21 cellular contexts compared by ENCODE assay signal in genomic region chr16:70493863-70494770, GRCh38. TPM values are rescaled to one million over a fixed set of nuclear protein-coding genes. Genes with fewer than 3 reads are reported as not detected.
DNase-seq lines count a peak whose midpoint lies in the region; ATAC-seq, FAIRE-seq and TF ChIP-seq lines count a peak whose summit lies in the region.
"Had no signal": no experiment of that assay in that cellular context is flagged by ENCODE, and none has a peak within 500 bp of the region (broad histone marks: within the 10 kb centered on the region; RNA-seq: fewer than 3 reads in every experiment).

No MANE protein-coding gene starts in this region.

- H3K9me3 ChIP-seq in OCI-LY1 (ENCODE audit: low read length): no peaks in the 10 kb centered on the region
- no peaks in the 10 kb centered on the region for H3K9me3 ChIP-seq in psoas muscle
- H3K9me3 ChIP-seq: mucosa of descending colon, transverse colon had no signal

- peak overlapping the region; percentile 66 for H3K27ac Mint-ChIP-seq in activated CD4-positive, alpha-beta T cell treated with anti-CD3 and anti-CD28 coated beads, Interleukin-2, amount 10 ng/mL, durations not matched to agents 24 days and 14 days
- peak overlapping the region; percentile 36 for H3K27ac Mint-ChIP-seq in activated naive CD8-positive, alpha-beta T cell treated with anti-CD3 and anti-CD28 coated beads, Interleukin-2, amount 50 U/mL, for 24 hours
- H3K27ac Mint-ChIP-seq: endodermal cell, WTC11 had no signal

- H3K4me3 ChIP-seq in OCI-LY1 (ENCODE audit: low read depth, low read length, poor library complexity, severe bottlenecking) (no peak overlapping the region), psoas muscle (no peak overlapping the region)
- H3K4me3 ChIP-seq: mucosa of descending colon, transverse colon had no signal

- TF ChIP-seq CTCF in OCI-LY1 (IDR thresholded peaks at IDR 0.05; ENCODE audit: low read length) (no peak), psoas muscle (IDR thresholded peaks at IDR 0.05) (no peak)

- H3K27me3 ChIP-seq in OCI-LY1 (ENCODE audit: insufficient read depth, low read length): no peaks in the 10 kb centered on the region
- no peaks in the 10 kb centered on the region for H3K27me3 ChIP-seq in psoas muscle (ENCODE audit: insufficient read depth in 3 of 3, low read length in 2 of 3)
- H3K27me3 ChIP-seq: transverse colon had no signal

- 45 to 71% (median 46%) methylated on average over 7 of the region's 7 CpGs for WGBS in psoas muscle, 3 donors

- peaks cover 4% of the 10 kb centered on the region; the same call in 1 of the 2 replicates for H3F3A ChIP-seq in OCI-LY1 (ENCODE audit: insufficient read depth, low read length)

- TF ChIP-seq POLR2A in H54 (IDR thresholded peaks at IDR 0.05; ENCODE audit: low read depth, low read length): no peak

- peak; percentile 58 for ATAC-seq in activated naive CD8-positive, alpha-beta T cell treated with anti-CD3 and anti-CD28 coated beads, Interleukin-2, amount 50 U/mL, for 24 hours
- ATAC-seq in psoas muscle: peak in 2 of 4 donors; percentile 31 to 48
- ATAC-seq: left colon, mucosa of descending colon, WTC11 had no signal

- FAIRE-seq in H54 (lab: Jason Lieb, UNC): no peak

- no peaks in the 10 kb centered on the region for H3K79me2 ChIP-seq in OCI-LY1 (ENCODE audit: insufficient read depth, low read length)

- intact Hi-C loops in activated CD4-positive, alpha-beta T cell treated with anti-CD3 and anti-CD28 coated beads, Interleukin-2, amount 10 ng/mL, durations not matched to agents 24 days and 14 days (cut with micrococcal nuclease): loop anchor here (10.0 kb wide), 1 partner anchor 161 kb away; no protein-coding TSS in a partner anchor
- intact Hi-C loops in psoas muscle (cut with DNase I): no loop called here

- no peaks in the 10 kb centered on the region for H3K9me3 Mint-ChIP-seq in activated CD4-positive, alpha-beta T cell treated with anti-CD3 and anti-CD28 coated beads, Interleukin-2, amount 10 ng/mL, durations not matched to agents 24 days and 14 days
- no peaks in the 10 kb centered on the region for H3K9me3 Mint-ChIP-seq in activated naive CD8-positive, alpha-beta T cell treated with anti-CD3 and anti-CD28 coated beads, Interleukin-2, amount 50 U/mL, for 24 hours
- H3K9me3 Mint-ChIP-seq: endodermal cell, WTC11 had no signal

- H3K9ac ChIP-seq in OCI-LY1 (ENCODE audit: low read length): peak overlapping the region; percentile 20

- H4K20me1 ChIP-seq in OCI-LY1 (ENCODE audit: insufficient read depth, low read length): no peaks in the 10 kb centered on the region

- no peaks in the 10 kb centered on the region for H3K9me2 ChIP-seq in OCI-LY1 (ENCODE audit: low read depth, low read length)

- H3K36me3 Mint-ChIP-seq in activated CD4-positive, alpha-beta T cell treated with anti-CD3 and anti-CD28 coated beads, Interleukin-2, amount 10 ng/mL, durations not matched to agents 24 days and 14 days (ENCODE audit: low read depth): peaks cover 55% of the 10 kb centered on the region
- peaks cover 24% of the 10 kb centered on the region for H3K36me3 Mint-ChIP-seq in activated naive CD8-positive, alpha-beta T cell treated with anti-CD3 and anti-CD28 coated beads, Interleukin-2, amount 50 U/mL, for 24 hours (ENCODE audit: low read depth)

- DNase-seq in activated CD4-positive, alpha-beta T cell treated with anti-CD3 and anti-CD28 coated beads, Interleukin-2, amount 10 ng/mL, durations not matched to agents 24 days and 14 days: no peak
- no peak for DNase-seq in activated CD4-positive, alpha-beta T cell treated with anti-CD3 and anti-CD28 coated beads, Interleukin-2, amount 50 U/mL, for 1 hour
- no peak for DNase-seq in activated naive CD8-positive, alpha-beta T cell treated with anti-CD3 and anti-CD28 coated beads, Interleukin-2, amount 50 U/mL, for 24 hours
- no peak for DNase-seq in psoas muscle
- no peak for DNase-seq in H54 (ENCODE audit: insufficient read length, low spot score)
- no peak for DNase-seq in COLO668 (lab: John Stamatoyannopoulos, UW; ENCODE audit: unreplicated experiment)
- DNase-seq in ureter (ENCODE audit: low spot score): no peak
- DNase-seq: 8988T; C1 segment of cervical spinal cord; DMS79; endodermal cell; KBM-7; left colon; mucosa of descending colon; NCI-H1417; stimulated activated CD4-positive, alpha-beta T cell treated with anti-CD3 and anti-CD28 coated beads, Interleukin-4, amount 100 ng/mL, for 24 hours; transverse colon had no signal

- H3K27ac ChIP-seq in OCI-LY1 (ENCODE audit: low read depth, low read length, poor library complexity, severe bottlenecking) (peak overlapping the region; percentile 89), psoas muscle (peak overlapping the region; percentile 23)
- H3K27ac ChIP-seq: HL-60, RWPE1, transverse colon had no signal

- no peak overlapping the region for H3K4me3 Mint-ChIP-seq in activated CD4-positive, alpha-beta T cell treated with anti-CD3 and anti-CD28 coated beads, Interleukin-2, amount 10 ng/mL, durations not matched to agents 24 days and 14 days
- H3K4me3 Mint-ChIP-seq in activated naive CD8-positive, alpha-beta T cell treated with anti-CD3 and anti-CD28 coated beads, Interleukin-2, amount 50 U/mL, for 24 hours: no peak overlapping the region
- H3K4me3 Mint-ChIP-seq: endodermal cell, WTC11 had no signal

- H3K36me3 ChIP-seq in OCI-LY1 (ENCODE audit: insufficient read depth, low read length): peaks cover 56% of the 10 kb centered on the region
- H3K36me3 ChIP-seq in psoas muscle (ENCODE audit: insufficient read depth in 1 of 2, low read depth in 1 of 2): peaks cover 9 to 84% of the 10 kb centered on the region in 2 donors

- no peak overlapping the region for H2AFZ ChIP-seq in OCI-LY1 (ENCODE audit: low read length)

- peaks cover 34% of the 10 kb centered on the region for H3K4me1 ChIP-seq in OCI-LY1 (ENCODE audit: insufficient read depth, low read length, severe bottlenecking)
- H3K4me1 ChIP-seq in psoas muscle: no peaks in the 10 kb centered on the region
- H3K4me1 ChIP-seq: transverse colon had no signal

- peak overlapping the region; percentile 39 for H3K4me2 ChIP-seq in OCI-LY1 (ENCODE audit: low read length)

- H3K27me3 Mint-ChIP-seq in activated CD4-positive, alpha-beta T cell treated with anti-CD3 and anti-CD28 coated beads, Interleukin-2, amount 10 ng/mL, durations not matched to agents 24 days and 14 days: no peaks in the 10 kb centered on the region
- no peaks in the 10 kb centered on the region for H3K27me3 Mint-ChIP-seq in activated naive CD8-positive, alpha-beta T cell treated with anti-CD3 and anti-CD28 coated beads, Interleukin-2, amount 50 U/mL, for 24 hours

- peaks cover 14% of the 10 kb centered on the region for H3K4me1 Mint-ChIP-seq in activated CD4-positive, alpha-beta T cell treated with anti-CD3 and anti-CD28 coated beads, Interleukin-2, amount 10 ng/mL, durations not matched to agents 24 days and 14 days
- H3K4me1 Mint-ChIP-seq in activated naive CD8-positive, alpha-beta T cell treated with anti-CD3 and anti-CD28 coated beads, Interleukin-2, amount 50 U/mL, for 24 hours: peaks cover 23% of the 10 kb centered on the region
- H3K4me1 Mint-ChIP-seq: endodermal cell, WTC11 had no signal

RNA-seq across cellular contexts. Expression of gene COG4, which starts 29.2 kb away (rescaled TPM):
- 38.3 and 42.1 TPM in 2 replicates for total RNA-seq in activated CD4-positive, alpha-beta T cell treated with anti-CD3 and anti-CD28 coated beads, Interleukin-2, amount 10 ng/mL, durations not matched to agents 24 days and 14 days
- total RNA-seq in psoas muscle (10 to 100 TPM; 41.7 to 77.8 (median 64.9) TPM), ureter (49.6 TPM)
- 10 to 100 TPM; 29.1 to 80.3 (median 41.4) TPM for polyA plus RNA-seq in psoas muscle

RNA-seq across cellular contexts. Expression of gene SF3B3, which starts 29.5 kb away (rescaled TPM):
- 621 and 622 TPM in 2 replicates for total RNA-seq in activated CD4-positive, alpha-beta T cell treated with anti-CD3 and anti-CD28 coated beads, Interleukin-2, amount 10 ng/mL, durations not matched to agents 24 days and 14 days
- 100 to 1,000 TPM; 145 to 178 (median 157) TPM for total RNA-seq in psoas muscle
- polyA plus RNA-seq in psoas muscle: 100 to 1,000 TPM in 1 of 3 donors, 10 to 100 TPM in 2; 50.0 to 117 (median 59.9) TPM
- 382 TPM for total RNA-seq in ureter

RNA-seq across cellular contexts. Expression of gene FCSK, which starts 39.7 kb away (rescaled TPM):
- 19.6 and 24.4 TPM in 2 replicates for total RNA-seq in activated CD4-positive, alpha-beta T cell treated with anti-CD3 and anti-CD28 coated beads, Interleukin-2, amount 10 ng/mL, durations not matched to agents 24 days and 14 days
- total RNA-seq in psoas muscle: 10 to 100 TPM in 2 of 4 donors, 1 to 10 TPM in 2; 4.9 to 11.0 (median 9.3) TPM
- 1 to 10 TPM; 5.7 to 8.0 (median 6.0) TPM for polyA plus RNA-seq in psoas muscle
- 29.7 TPM for total RNA-seq in ureter

RNA-seq across cellular contexts. Expression of gene ST3GAL2, which starts 55.2 kb away (rescaled TPM):
- 27.9 and 37.0 TPM in 2 replicates for total RNA-seq in activated CD4-positive, alpha-beta T cell treated with anti-CD3 and anti-CD28 coated beads, Interleukin-2, amount 10 ng/mL, durations not matched to agents 24 days and 14 days
- total RNA-seq in psoas muscle (10 to 100 TPM; 16.8 to 33.0 (median 22.6) TPM), ureter (28.9 TPM)
- polyA plus RNA-seq in psoas muscle: 10 to 100 TPM in 1 of 3 donors, 1 to 10 TPM in 2; 7.0 to 19.8 (median 8.9) TPM
